4 cellular contexts compared by ENCODE assay signal in genomic region chr3:8677258-8677657, GRCh38. TPM values are rescaled to one million over a fixed set of nuclear protein-coding genes. Genes with fewer than 3 reads are reported as not detected.
"Had no signal": no experiment of that assay in that cellular context is flagged by ENCODE, and none has a peak within 500 bp of the region (broad histone marks: within the 10 kb centered on the region; RNA-seq: fewer than 3 reads in every experiment).

No MANE protein-coding gene starts in this region.

RNA-seq across cellular contexts. Expression of gene CAV3, which starts 56.3 kb away (rescaled TPM):
- total RNA-seq: MCF 10A, NCI-H460, OCI-LY7, SJSA1 had no signal
